Comparison of ENCODE assay signal across 14 cellular contexts in genomic region chr12:68749861-68750260, GRCh38. TPM values are rescaled to one million over a fixed set of nuclear protein-coding genes. Genes with fewer than 3 reads are reported as not detected.
DNase-seq lines count a peak whose midpoint lies in the region; ATAC-seq and TF ChIP-seq lines count a peak whose summit lies in the region.
"Had no signal": no experiment of that assay in that cellular context is flagged by ENCODE, and none has a peak within 500 bp of the region (broad histone marks: within the 10 kb centered on the region; RNA-seq: fewer than 3 reads in every experiment).

No MANE protein-coding gene starts in this region.

- H3K36me3 Mint-ChIP-seq in T-helper 2 cell treated with Interferon-gamma antibody and Interleukin-4, amounts not matched to agents 5 μg/mL and 100 μg/mL, for 36 hours (ENCODE audit: low read depth) = peaks cover 28% of the 10 kb centered on the region
- H3K36me3 Mint-ChIP-seq in dendritic cell treated with granulocyte-macrophage colony-stimulating factor and Interleukin-4, amounts not matched to agents 40 ng/mL and 50 ng/mL, for 4 days (ENCODE audit: low read depth) = peaks cover 59% of the 10 kb centered on the region
- peaks cover 0 to 33% (median 18%) of the 10 kb centered on the region in 3 donors for H3K36me3 Mint-ChIP-seq in naive thymus-derived CD8-positive, alpha-beta T cell
- no peaks in the 10 kb centered on the region for H3K36me3 Mint-ChIP-seq in natural killer cell
- H3K36me3 Mint-ChIP-seq in immature natural killer cell = peaks cover 12 to 31% (median 14%) of the 10 kb centered on the region in 3 donors

- no peak overlapping the region for H3K4me3 Mint-ChIP-seq in T-helper 2 cell treated with Interferon-gamma antibody and Interleukin-4, amounts not matched to agents 5 μg/mL and 100 μg/mL, for 36 hours
- peak overlapping the region; percentile 33 for H3K4me3 Mint-ChIP-seq in dendritic cell treated with granulocyte-macrophage colony-stimulating factor and Interleukin-4, amounts not matched to agents 40 ng/mL and 50 ng/mL, for 4 days
- H3K4me3 Mint-ChIP-seq in naive thymus-derived CD8-positive, alpha-beta T cell = no peak overlapping the region
- H3K4me3 Mint-ChIP-seq in natural killer cell (no peak overlapping the region), immature natural killer cell (no peak overlapping the region)
- H3K4me3 Mint-ChIP-seq: HFFc6 had no signal

- H3K27ac Mint-ChIP-seq in T-helper 2 cell treated with Interferon-gamma antibody and Interleukin-4, amounts not matched to agents 5 μg/mL and 100 μg/mL, for 36 hours = peak overlapping the region; percentile 11
- H3K27ac Mint-ChIP-seq in dendritic cell treated with granulocyte-macrophage colony-stimulating factor and Interleukin-4, amounts not matched to agents 40 ng/mL and 50 ng/mL, for 4 days = peak overlapping the region; percentile 77
- H3K27ac Mint-ChIP-seq in naive thymus-derived CD8-positive, alpha-beta T cell = peak overlapping the region; percentile 1 to 77 (median 37)
- H3K27ac Mint-ChIP-seq in natural killer cell (peak overlapping the region in 1 of 2 donors; percentile 15), immature natural killer cell (peak overlapping the region in 2 of 6 donors; percentile 8 to 18)
- H3K27ac Mint-ChIP-seq: HFFc6 had no signal

- TF ChIP-seq CTCF in natural killer cell (IDR thresholded peaks at IDR 0.05) = no peak

- ATAC-seq in naive thymus-derived CD8-positive, alpha-beta T cell = no peak
- no peak for ATAC-seq in natural killer cell
- ATAC-seq: Panc1, Right ventricle myocardium inferior had no signal

- POLR2A ChIA-PET in naive thymus-derived CD8-positive, alpha-beta T cell (lab: Charles Lee) = no interaction called here

- H3K4me1 Mint-ChIP-seq in T-helper 2 cell treated with Interferon-gamma antibody and Interleukin-4, amounts not matched to agents 5 μg/mL and 100 μg/mL, for 36 hours (ENCODE audit: low read depth) = peaks cover 38% of the 10 kb centered on the region
- H3K4me1 Mint-ChIP-seq in dendritic cell treated with granulocyte-macrophage colony-stimulating factor and Interleukin-4, amounts not matched to agents 40 ng/mL and 50 ng/mL, for 4 days (ENCODE audit: low read depth) = peaks cover 36% of the 10 kb centered on the region
- H3K4me1 Mint-ChIP-seq in naive thymus-derived CD8-positive, alpha-beta T cell = peaks cover 24 to 48% (median 43%) of the 10 kb centered on the region in 4 donors
- H3K4me1 Mint-ChIP-seq in natural killer cell (peaks cover 39% of the 10 kb centered on the region in 2 donors), immature natural killer cell (peaks cover 22 to 53% of the 10 kb centered on the region in 2 donors)

- H3K27me3 Mint-ChIP-seq in T-helper 2 cell treated with Interferon-gamma antibody and Interleukin-4, amounts not matched to agents 5 μg/mL and 100 μg/mL, for 36 hours (ENCODE audit: low read depth) = no peaks in the 10 kb centered on the region
- H3K27me3 Mint-ChIP-seq in dendritic cell treated with granulocyte-macrophage colony-stimulating factor and Interleukin-4, amounts not matched to agents 40 ng/mL and 50 ng/mL, for 4 days = no peaks in the 10 kb centered on the region
- no peaks in the 10 kb centered on the region for H3K27me3 Mint-ChIP-seq in naive thymus-derived CD8-positive, alpha-beta T cell
- H3K27me3 Mint-ChIP-seq in natural killer cell (ENCODE audit: low read depth in 2 of 2) = no peaks in the 10 kb centered on the region
- peaks cover 0 to 7% (median 5%) of the 10 kb centered on the region in 3 donors for H3K27me3 Mint-ChIP-seq in immature natural killer cell (ENCODE audit: low read depth in 3 of 3)

- no peaks in the 10 kb centered on the region for H3K9me3 Mint-ChIP-seq in T-helper 2 cell treated with Interferon-gamma antibody and Interleukin-4, amounts not matched to agents 5 μg/mL and 100 μg/mL, for 36 hours
- H3K9me3 Mint-ChIP-seq in dendritic cell treated with granulocyte-macrophage colony-stimulating factor and Interleukin-4, amounts not matched to agents 40 ng/mL and 50 ng/mL, for 4 days = no peaks in the 10 kb centered on the region
- no peaks in the 10 kb centered on the region for H3K9me3 Mint-ChIP-seq in naive thymus-derived CD8-positive, alpha-beta T cell
- H3K9me3 Mint-ChIP-seq in natural killer cell = no peaks in the 10 kb centered on the region
- no peaks in the 10 kb centered on the region for H3K9me3 Mint-ChIP-seq in immature natural killer cell
- H3K9me3 Mint-ChIP-seq: HFFc6 had no signal

- intact Hi-C loops in dendritic cell treated with granulocyte-macrophage colony-stimulating factor and Interleukin-4, amounts not matched to agents 40 ng/mL and 50 ng/mL, for 4 days (cut with micrococcal nuclease) = loop anchor here (1.0 to 5.0 kb wide), 2 partner anchors 60 to 418 kb away; partner anchors contain the start of gene MDM1
- intact Hi-C loops in natural killer cell (cut with micrococcal nuclease) = loop anchor here (5.0 kb wide), 1 partner anchor 528 kb away; no protein-coding TSS in a partner anchor

- DNase-seq in T-helper 2 cell treated with Interferon-gamma antibody and Interleukin-4, amounts not matched to agents 5 μg/mL and 100 μg/mL, for 36 hours (ENCODE audit: low spot score) = no peak
- DNase-seq in T-helper 2 cell = no peak
- DNase-seq in naive thymus-derived CD8-positive, alpha-beta T cell = no peak
- no peak for DNase-seq in Ammon's horn (ENCODE audit: low spot score)
- no peak for DNase-seq in natural killer cell
- no peak for DNase-seq in DMS79 treated with DMSO at 0.1 percent for 48 hours (lab: John Stamatoyannopoulos, UW)
- no peak for DNase-seq in immature natural killer cell
- DNase-seq: DMS79, HFFc6, NCI-H1436 treated with DMSO at 0.1 percent for 48 hours, NCI-H2107 had no signal

RNA-seq across cellular contexts. Expression of gene SLC35E3, which starts 3.9 kb away (rescaled TPM):
- total RNA-seq in naive thymus-derived CD8-positive, alpha-beta T cell = 10 to 100 TPM; 11.2 to 12.8 TPM
- polyA plus RNA-seq in naive thymus-derived CD8-positive, alpha-beta T cell = 10 to 100 TPM; 10.9 to 12.0 (median 12.0) TPM
- total RNA-seq in natural killer cell = 10 to 100 TPM in 2 of 3 donors, 1 to 10 TPM in 1; 8.3 to 15.3 (median 10.2) TPM
- 10 to 100 TPM in 2 of 3 donors, 1 to 10 TPM in 1; 5.2 to 13.5 (median 12.9) TPM for polyA plus RNA-seq in immature natural killer cell

RNA-seq across cellular contexts. Expression of gene MDM2, which starts 58.1 kb away (rescaled TPM):
- 10 to 100 TPM; 85.1 to 90.4 TPM for total RNA-seq in naive thymus-derived CD8-positive, alpha-beta T cell
- 10 to 100 TPM in 2 of 3 donors, 1 to 10 TPM in 1; 7.6 to 17.9 (median 12.8) TPM for polyA plus RNA-seq in naive thymus-derived CD8-positive, alpha-beta T cell
- total RNA-seq in natural killer cell = 100 to 1,000 TPM; 130 to 143 (median 132) TPM
- 10 to 100 TPM; 18.2 to 33.5 (median 19.9) TPM for polyA plus RNA-seq in immature natural killer cell
